Comparison of ENCODE assay signal across 18 cellular contexts in the genomic region with DNA sequence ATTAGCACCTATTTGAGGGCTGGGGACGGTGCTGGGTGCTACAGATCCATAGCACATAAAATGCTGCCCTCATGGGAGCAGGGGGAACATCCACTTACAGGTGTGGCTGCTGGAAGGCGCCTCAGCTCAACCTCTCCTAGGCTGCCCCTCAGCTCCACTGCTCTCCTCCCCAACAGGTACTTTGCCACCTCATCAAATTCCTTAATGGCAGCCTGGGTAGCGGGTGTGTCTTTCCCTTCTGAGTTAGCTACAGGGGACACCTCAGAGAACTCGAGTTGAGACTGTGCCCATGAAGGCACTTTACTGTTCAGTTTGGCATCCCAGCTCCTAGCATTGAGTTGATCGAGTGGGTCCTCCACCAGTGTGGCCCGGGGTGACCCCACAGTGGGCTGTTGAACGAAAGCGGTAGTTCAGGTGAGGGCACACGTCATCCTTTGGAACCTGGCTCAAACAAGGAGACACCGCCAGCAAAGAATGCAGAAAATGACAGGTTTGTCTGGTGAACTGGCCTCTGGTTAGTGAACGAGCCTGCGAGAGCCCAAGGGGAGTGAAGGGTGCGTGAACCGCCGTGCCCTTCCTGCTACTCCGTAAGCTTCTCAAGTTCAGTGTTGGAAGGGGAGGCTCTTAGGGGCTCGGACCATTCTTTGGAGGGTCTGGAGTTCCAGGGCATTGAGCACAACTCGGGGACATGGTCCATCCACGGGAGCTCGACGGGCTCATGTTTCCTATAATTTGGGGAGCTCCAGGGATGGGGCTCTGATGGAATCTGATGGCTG.
"Had no signal": no experiment of that assay in that cellular context is flagged by ENCODE, and none has a peak within 500 bp of the region (broad histone marks: within the 10 kb centered on the region; RNA-seq: fewer than 3 reads in every experiment).

No MANE protein-coding gene starts in this region.

- H3K27ac Mint-ChIP-seq: activated CD4-positive, alpha-beta T cell treated with anti-CD3 and anti-CD28 coated beads, Interleukin-2, amount 10 ng/mL, durations not matched to agents 24 days and 14 days; activated naive CD8-positive, alpha-beta T cell treated with anti-CD3 and anti-CD28 coated beads, Interleukin-2, amount 10 ng/mL, durations not matched to agents 7 days and 5 days; activated T-cell treated with anti-CD3 and anti-CD28 coated beads, Interleukin-2, amount 50 U/mL, for 72 hours; brain had no signal

- H3K4me3 ChIP-seq: colonic mucosa, right atrium auricular region, skin epidermis, upper lobe of right lung had no signal

- H3K9me3 Mint-ChIP-seq: activated CD4-positive, alpha-beta T cell treated with anti-CD3 and anti-CD28 coated beads, Interleukin-2, amount 10 ng/mL, durations not matched to agents 24 days and 14 days; activated naive CD8-positive, alpha-beta T cell treated with anti-CD3 and anti-CD28 coated beads, Interleukin-2, amount 10 ng/mL, durations not matched to agents 7 days and 5 days; activated T-cell treated with anti-CD3 and anti-CD28 coated beads, Interleukin-2, amount 50 U/mL, for 72 hours had no signal

- FAIRE-seq: frontal cortex had no signal

- H3K36me3 Mint-ChIP-seq: brain had no signal

- H3K4me1 ChIP-seq: colonic mucosa had no signal

- ATAC-seq: activated T-cell treated with anti-CD3 and anti-CD28 coated beads, Interleukin-2, amount 50 U/mL, for 72 hours; left lobe of liver; stimulated activated naive CD8-positive, alpha-beta T cell treated with anti-CD3 and anti-CD28 coated beads, Interleukin-15, Interleukin-2, amounts not matched to agents 100 U/mL and 50 U/mL, for 24 hours; upper lobe of right lung had no signal

- H3K9me3 ChIP-seq: colonic mucosa, right atrium auricular region, upper lobe of right lung had no signal

- H3K4me3 Mint-ChIP-seq: activated CD4-positive, alpha-beta T cell treated with anti-CD3 and anti-CD28 coated beads, Interleukin-2, amount 10 ng/mL, durations not matched to agents 24 days and 14 days; activated naive CD8-positive, alpha-beta T cell treated with anti-CD3 and anti-CD28 coated beads, Interleukin-2, amount 10 ng/mL, durations not matched to agents 7 days and 5 days; activated T-cell treated with anti-CD3 and anti-CD28 coated beads, Interleukin-2, amount 50 U/mL, for 72 hours had no signal

- H3K27ac ChIP-seq: colonic mucosa, right atrium auricular region, skin epidermis, upper lobe of right lung had no signal

- DNase-seq: activated CD4-positive, alpha-beta T cell treated with anti-CD3 and anti-CD28 coated beads, Interleukin-2, amount 10 ng/mL, durations not matched to agents 24 days and 14 days; activated CD4-positive, CD25-positive, alpha-beta regulatory T cell; activated CD8-positive, alpha-beta memory T cell treated with anti-CD3 and anti-CD28 coated beads, Interleukin-2, amount 50 U/mL, for 48 hours; activated naive CD4-positive, alpha-beta T cell; activated naive CD8-positive, alpha-beta T cell treated with anti-CD3 and anti-CD28 coated beads, Interleukin-2, amount 10 ng/mL, durations not matched to agents 7 days and 5 days; activated T-cell treated with anti-CD3 and anti-CD28 coated beads, Interleukin-2, amount 50 U/mL, for 72 hours; central memory CD4-positive, alpha-beta T cell; colonic mucosa; effector CD4-positive, alpha-beta T cell; head of caudate nucleus; stimulated activated CD4-positive, alpha-beta T cell treated with anti-CD3 and anti-CD28 coated beads, Interleukin-4, amount 100 ng/mL, for 24 hours; stimulated activated naive CD8-positive, alpha-beta T cell treated with anti-CD3 and anti-CD28 coated beads, Interleukin-15, Interleukin-2, amounts not matched to agents 100 U/mL and 50 U/mL, for 24 hours; upper lobe of right lung had no signal

- H3K27me3 ChIP-seq: colonic mucosa, right atrium auricular region, upper lobe of right lung had no signal

- H3K36me3 ChIP-seq: colonic mucosa, right atrium auricular region, upper lobe of right lung had no signal
